In genomic region chr2:152320166-152320565, GRCh38 we compare ENCODE assay signal across 24 cellular contexts. TPM values are rescaled to one million over a fixed set of nuclear protein-coding genes. Genes with fewer than 3 reads are reported as not detected.
DNase-seq lines count a peak whose midpoint lies in the region; ATAC-seq and TF ChIP-seq lines count a peak whose summit lies in the region.
"Had no signal": no experiment of that assay in that cellular context is flagged by ENCODE, and none has a peak within 500 bp of the region (broad histone marks: within the 10 kb centered on the region; RNA-seq: fewer than 3 reads in every experiment).

No MANE protein-coding gene starts in this region.

- peak; percentile 44 for DNase-seq in EH (ENCODE audit: low read depth)
- peak; percentile 1 for DNase-seq in MG63
- peak; percentile 42 for DNase-seq in brain microvascular endothelial cell
- DNase-seq in naive thymus-derived CD4-positive, alpha-beta T cell, result no peak
- no peak for DNase-seq in NCI-H748 treated with DMSO at 0.1 percent for 48 hours (lab: John Stamatoyannopoulos, UW)
- DNase-seq in CD14-positive monocyte (ENCODE audit: low spot score), result no peak
- DNase-seq in stimulated activated CD4-positive, alpha-beta T cell treated with anti-CD3 and anti-CD28 coated beads, Interleukin-15, amount 100 ng/mL, for 24 hours, result no peak
- no peak for DNase-seq in SK-N-DZ (ENCODE audit: low spot score)
- DNase-seq: activated CD4-positive, alpha-beta T cell treated with anti-CD3 and anti-CD28 coated beads, Interleukin-2, amount 50 U/mL, for 1 hour; activated CD8-positive, alpha-beta memory T cell treated with anti-CD3 and anti-CD28 coated beads, Interleukin-2, amount 50 U/mL, for 4 hours; activated effector memory CD4-positive, alpha-beta T cell treated with Interleukin-2 at 50 U/mL for 16 hours; HFFc6; kidney glomerular epithelial cell; NCI-H187; NCI-H2227 treated with DMSO at 0.1 percent for 48 hours; OCI-M1; SIG-M5; stimulated activated naive CD4-positive, alpha-beta T cell treated with Interleukin-2 at 50 U/mL for 16 hours; tibial artery; WERI-Rb-1 had no signal

- peak; percentile 45 for ATAC-seq in naive thymus-derived CD4-positive, alpha-beta T cell

- intact Hi-C loops in naive thymus-derived CD4-positive, alpha-beta T cell (cut with micrococcal nuclease), result no loop called here
- intact Hi-C loops in CD14-positive monocyte (cut with micrococcal nuclease), result loop anchor here in 1 of 2 donors (10.0 kb wide), 1 partner anchor 115 kb away; no protein-coding TSS in a partner anchor

- no peaks in the 10 kb centered on the region for H3K4me1 Mint-ChIP-seq in naive thymus-derived CD4-positive, alpha-beta T cell
- H3K4me1 Mint-ChIP-seq in CD14-positive monocyte, result peaks cover 2% of the 10 kb centered on the region
- H3K4me1 Mint-ChIP-seq: nephron had no signal

- H3K4me3 ChIP-seq in MG63 (no peak overlapping the region), brain microvascular endothelial cell (ENCODE audit: low read depth, low read length) (no peak overlapping the region)
- no peak overlapping the region for H3K4me3 ChIP-seq in naive thymus-derived CD4-positive, alpha-beta T cell (ENCODE audit: low read length)
- H3K4me3 ChIP-seq: skin epidermis, tibial artery had no signal

- in situ Hi-C loops in brain microvascular endothelial cell (cut with HindIII; ENCODE audit: low pct_ligation_motif_present, low sequenced_read_pairs), result no loop called here

- CTCF ChIA-PET in naive thymus-derived CD4-positive, alpha-beta T cell (lab: Charles Lee), result no interaction called here

- H3K36me3 ChIP-seq in MG63 (no peaks in the 10 kb centered on the region), brain microvascular endothelial cell (replicated peaks) (no peaks in the 10 kb centered on the region)
- H3K36me3 ChIP-seq in naive thymus-derived CD4-positive, alpha-beta T cell (ENCODE audit: control insufficient read depth in 2 of 3, insufficient read depth in 3 of 3, low read length in 3 of 3), result no peaks in the 10 kb centered on the region
- H3K36me3 ChIP-seq: tibial artery, WERI-Rb-1 had no signal

- no peak for TF ChIP-seq CTCF in brain microvascular endothelial cell (IDR thresholded peaks at IDR 0.05; ENCODE audit: low read depth, low read length, missing control alignments)
- TF ChIP-seq CTCF in CD14-positive monocyte (IDR thresholded peaks at IDR 0.05), result no peak

- H3K4me1 ChIP-seq in naive thymus-derived CD4-positive, alpha-beta T cell (ENCODE audit: control insufficient read depth in 2 of 2, insufficient read depth in 2 of 2, low read length in 2 of 2), result no peaks in the 10 kb centered on the region
- H3K4me1 ChIP-seq: tibial artery had no signal

- peaks cover 6 to 19% (median 17%) of the 10 kb centered on the region in 5 donors for H3K27me3 Mint-ChIP-seq in naive thymus-derived CD4-positive, alpha-beta T cell
- peaks cover 1 to 6% (median 4%) of the 10 kb centered on the region in 3 donors for H3K27me3 Mint-ChIP-seq in CD14-positive monocyte (ENCODE audit: low read depth in 3 of 3)
- H3K27me3 Mint-ChIP-seq: progenitor cell of endocrine pancreas had no signal

- POLR2A ChIA-PET in naive thymus-derived CD4-positive, alpha-beta T cell (lab: Charles Lee), result no interaction called here

- no peaks in the 10 kb centered on the region for H3K27me3 ChIP-seq in MG63
- H3K27me3 ChIP-seq in brain microvascular endothelial cell (replicated peaks), result no peaks in the 10 kb centered on the region
- H3K27me3 ChIP-seq in naive thymus-derived CD4-positive, alpha-beta T cell (ENCODE audit: control insufficient read depth in 2 of 2, insufficient read depth in 2 of 2, low read length in 2 of 2), result no peaks in the 10 kb centered on the region
- H3K27me3 ChIP-seq: tibial artery had no signal

- H3K27ac Mint-ChIP-seq in naive thymus-derived CD4-positive, alpha-beta T cell, result no peak overlapping the region
- peak overlapping the region in 2 of 7 donors; percentile 12 to 48 for H3K27ac Mint-ChIP-seq in CD14-positive monocyte
- H3K27ac Mint-ChIP-seq: HFFc6; nephron; progenitor cell of endocrine pancreas; T-helper 1 cell treated with Interleukin-12 subunit alpha and Interleukin-12 subunit beta and Interleukin-4 antibody, amounts not matched to agents 30 μg/mL and 1 μg/mL, for 36 hours had no signal

- H3K4me3 Mint-ChIP-seq in naive thymus-derived CD4-positive, alpha-beta T cell, result no peak overlapping the region
- H3K4me3 Mint-ChIP-seq in CD14-positive monocyte, result no peak overlapping the region
- H3K4me3 Mint-ChIP-seq: HFFc6; nephron; T-helper 1 cell treated with Interleukin-12 subunit alpha and Interleukin-12 subunit beta and Interleukin-4 antibody, amounts not matched to agents 30 μg/mL and 1 μg/mL, for 36 hours had no signal

- H3K9me3 Mint-ChIP-seq in naive thymus-derived CD4-positive, alpha-beta T cell, result peaks cover 0 to 16% (median 0%) of the 10 kb centered on the region in 11 donors
- peaks cover 0 to 16% (median 2%) of the 10 kb centered on the region in 7 donors for H3K9me3 Mint-ChIP-seq in CD14-positive monocyte
- H3K9me3 Mint-ChIP-seq: T-helper 1 cell treated with Interleukin-12 subunit alpha and Interleukin-12 subunit beta and Interleukin-4 antibody, amounts not matched to agents 30 μg/mL and 1 μg/mL, for 36 hours had no signal

- H3K27ac ChIP-seq in brain microvascular endothelial cell, result no peak overlapping the region
- H3K27ac ChIP-seq in naive thymus-derived CD4-positive, alpha-beta T cell (ENCODE audit: low read depth, low read length), result no peak overlapping the region
- H3K27ac ChIP-seq: skin epidermis, tibial artery, WERI-Rb-1 had no signal

- no peaks in the 10 kb centered on the region for H3K36me3 Mint-ChIP-seq in naive thymus-derived CD4-positive, alpha-beta T cell
- H3K36me3 Mint-ChIP-seq in CD14-positive monocyte, result no peaks in the 10 kb centered on the region

- H3K9me3 ChIP-seq in MG63, result peaks cover 3% of the 10 kb centered on the region; the same call in 1 of the 2 replicates
- no peaks in the 10 kb centered on the region for H3K9me3 ChIP-seq in naive thymus-derived CD4-positive, alpha-beta T cell (ENCODE audit: control insufficient read depth in 2 of 3, low read length in 3 of 3)
- H3K9me3 ChIP-seq: tibial artery had no signal

RNA-seq across cellular contexts. Expression of gene FMNL2, which starts 14.8 kb away (rescaled TPM):
- total RNA-seq in MG63 (2014; rRNA removed; shearing (Covaris generic); ENCODE audit: low replicate concordance), result 11.1 and 11.6 TPM in 2 replicates
- 1 to 10 TPM in 4 of 5 experiments, under 1 TPM in 1; 0.66 to 2.7 (median 1.7) TPM for total RNA-seq in naive thymus-derived CD4-positive, alpha-beta T cell
- under 1 TPM; 0.16 to 0.33 TPM for polyA plus RNA-seq in naive thymus-derived CD4-positive, alpha-beta T cell
- polyA plus RNA-seq in CD14-positive monocyte, result under 1 TPM; 0.28 to 0.71 TPM
- 37.4 and 44.0 TPM in 2 replicates for polyA plus RNA-seq in SK-N-DZ (2014; cell fraction: cytosol; rRNA removed)
- polyA plus RNA-seq in SK-N-DZ (2014; cell fraction: nucleus; rRNA removed), result 87.1 and 104 TPM in 2 replicates

Comparison
In these comparisons a context has a peak if more than half of its experiments do, and no peak if none do; other contexts are left out.
1. DNase-seq: peak in EH (single experiment), MG63 (single experiment) and brain microvascular endothelial cell (single experiment); none in naive thymus-derived CD4-positive, alpha-beta T cell (0 of 9), NCI-H748 treated with DMSO at 0.1 percent for 48 hours (single experiment), CD14-positive monocyte (single experiment), stimulated activated CD4-positive, alpha-beta T cell treated with anti-CD3 and anti-CD28 coated beads, Interleukin-15, amount 100 ng/mL, for 24 hours (single experiment) and SK-N-DZ (single experiment).